ENCODE assay signal across 23 cellular contexts in genomic region chr1:29017975-29018712, GRCh38.
DNase-seq lines count a peak whose midpoint lies in the region; ATAC-seq and TF ChIP-seq lines count a peak whose summit lies in the region.
"Had no signal": no experiment of that assay in that cellular context is flagged by ENCODE, and none has a peak within 500 bp of the region (broad histone marks: within the 10 kb centered on the region; RNA-seq: fewer than 3 reads in every experiment).

No MANE protein-coding gene starts in this region.

- no peaks in the 10 kb centered on the region for H3K9me3 Mint-ChIP-seq in activated naive CD4-positive, alpha-beta T cell treated with anti-CD3 and anti-CD28 coated beads, Interleukin-2, amount 50 U/mL, for 24 hours
- H3K9me3 Mint-ChIP-seq: CD4-positive, alpha-beta T cell; HFFc6; IgD-negative memory B cell had no signal

- no peak for TF ChIP-seq CTCF in HEK293 (tag by site-specific recombination; IDR thresholded peaks at IDR 0.05)
- TF ChIP-seq CTCF in left lung (IDR thresholded peaks at IDR 0.05), result no peak

- peaks cover 0 to 19% of the 10 kb centered on the region in 2 experiments; a peak in 2 of 3 replicates for H3K36me3 ChIP-seq in HEK293 (ENCODE audit: control insufficient read depth in 2 of 2, insufficient read depth in 1 of 2, low read length in 2 of 2)
- peaks cover 0 to 22% of the 10 kb centered on the region in 2 donors for H3K36me3 ChIP-seq in left lung
- H3K36me3 ChIP-seq: SJSA1 had no signal

- H3K4me1 Mint-ChIP-seq in activated naive CD4-positive, alpha-beta T cell treated with anti-CD3 and anti-CD28 coated beads, Interleukin-2, amount 50 U/mL, for 24 hours, result peaks cover 8% of the 10 kb centered on the region
- H3K4me1 Mint-ChIP-seq: IgD-negative memory B cell had no signal

- no peaks in the 10 kb centered on the region for H3K27me3 Mint-ChIP-seq in activated naive CD4-positive, alpha-beta T cell treated with anti-CD3 and anti-CD28 coated beads, Interleukin-2, amount 50 U/mL, for 24 hours
- H3K27me3 Mint-ChIP-seq: CD4-positive, alpha-beta T cell; IgD-negative memory B cell had no signal

- H3K9me3 ChIP-seq in HEK293 (ENCODE audit: control insufficient read depth, insufficient read depth, low read depth, low read length) (no peaks in the 10 kb centered on the region), left lung (no peaks in the 10 kb centered on the region)
- H3K9me3 ChIP-seq: BLaER1, Caco-2, SJSA1 had no signal

- CTCF ChIA-PET in HEK293 (lab: Yijun Ruan, JAX), result interaction anchor here (0.8 to 2.6 kb wide), 4 partner anchors 15 to 143 kb away, joined by 3 to 12 read pairs (median 3); no protein-coding TSS in a partner anchor

- POLR2A ChIA-PET in HEK293 (lab: Yijun Ruan, JAX), result no interaction called here

- no peaks in the 10 kb centered on the region for H3K4me1 ChIP-seq in HEK293 (ENCODE audit: control insufficient read depth, insufficient read depth, low read length)
- H3K4me1 ChIP-seq in left lung, result no peaks in the 10 kb centered on the region
- H3K4me1 ChIP-seq: BLaER1, Caco-2, SJSA1 had no signal

- no peaks in the 10 kb centered on the region for H3K27me3 ChIP-seq in left lung
- H3K27me3 ChIP-seq: BLaER1, SJSA1 had no signal

- peaks cover 6% of the 10 kb centered on the region for H3K36me3 Mint-ChIP-seq in activated naive CD4-positive, alpha-beta T cell treated with anti-CD3 and anti-CD28 coated beads, Interleukin-2, amount 50 U/mL, for 24 hours
- H3K36me3 Mint-ChIP-seq: IgD-negative memory B cell had no signal

- H3K4me3 ChIP-seq in HEK293 (ENCODE audit: low read depth, low read length), result no peak overlapping the region
- H3K4me3 ChIP-seq in left lung, result no peak overlapping the region
- H3K4me3 ChIP-seq: BLaER1, GM12878, SJSA1 had no signal

- ATAC-seq in left lung (peak; percentile 76), HG03469 (IDR thresholded peaks at IDR 0.05; ENCODE audit: unreplicated experiment) (no peak)
- ATAC-seq: GM12878 had no signal

- H3K4me3 Mint-ChIP-seq in activated naive CD4-positive, alpha-beta T cell treated with anti-CD3 and anti-CD28 coated beads, Interleukin-2, amount 50 U/mL, for 24 hours, result no peak overlapping the region
- H3K4me3 Mint-ChIP-seq: CD4-positive, alpha-beta T cell; HFFc6; IgD-negative memory B cell had no signal

- DNase-seq in activated naive CD4-positive, alpha-beta T cell (lab: John Stamatoyannopoulos, UW), result no peak
- no peak for DNase-seq in left lung
- no peak for DNase-seq in activated gamma-delta T cell (lab: John Stamatoyannopoulos, UW)
- DNase-seq in NCI-H1930 (lab: John Stamatoyannopoulos, UW), result no peak
- DNase-seq: Caco-2; CD4-positive, alpha-beta T cell; DMS 273 treated with DMSO at 0.1 percent for 48 hours; DMS79 treated with DMSO at 0.1 percent for 48 hours; HFFc6; Karpas-422; NCI-H1417; NCI-H1694 treated with DMSO at 0.1 percent for 48 hours; NCI-H446 treated with DMSO at 0.1 percent for 48 hours; NCI-H526 treated with DMSO at 0.1 percent for 48 hours; OCI-M1 had no signal

- intact Hi-C loops in left lung (cut with DNase I), result no loop called here

- H3K27ac ChIP-seq in HEK293 (ENCODE audit: extremely low read depth, low read depth, low read length) (no peak overlapping the region), left lung (no peak overlapping the region)
- H3K27ac ChIP-seq: BLaER1, HL-60, SJSA1 had no signal

- peak overlapping the region; percentile 84 for H3K27ac Mint-ChIP-seq in activated naive CD4-positive, alpha-beta T cell treated with anti-CD3 and anti-CD28 coated beads, Interleukin-2, amount 50 U/mL, for 24 hours
- H3K27ac Mint-ChIP-seq: CD4-positive, alpha-beta T cell; HFFc6 had no signal

TF ChIP-seq in HEK293, 187 proteins besides CTCF, POLR2A, EP300 and RAD21:
- TF ChIP-seq ZNF621 (tag by site-specific recombination; IDR thresholded peaks at IDR 0.05), result no peak
- peak; percentile 44; the same call in 1 of the 2 replicates for TF ChIP-seq PRDM1 (tag by site-specific recombination; IDR thresholded peaks at IDR 0.05)
